Comparison of ENCODE assay signal across 9 cellular contexts in genomic region chr10:29130190-29130673, GRCh38.
DNase-seq lines count a peak whose midpoint lies in the region; ATAC-seq and TF ChIP-seq lines count a peak whose summit lies in the region.
"Had no signal": no experiment of that assay in that cellular context is flagged by ENCODE, and none has a peak within 500 bp of the region (broad histone marks: within the 10 kb centered on the region; RNA-seq: fewer than 3 reads in every experiment).

No MANE protein-coding gene starts in this region.

- no peak overlapping the region for H3K27ac Mint-ChIP-seq in HFFc6

- TF ChIP-seq CTCF in BJ (IDR thresholded peaks at IDR 0.05; ENCODE audit: insufficient read depth, low read depth, low read length) (peak; percentile 72), HFFc6 (IDR thresholded peaks at IDR 0.05) (peak; percentile 86), WERI-Rb-1 (IDR thresholded peaks at IDR 0.05; ENCODE audit: low read depth, low read length) (peak; percentile 19; the same call in 1 of the 2 replicates)

- H3K9me3 ChIP-seq in WERI-Rb-1 (ENCODE audit: severe bottlenecking) = no peaks in the 10 kb centered on the region

- peaks cover 19% of the 10 kb centered on the region for H3K27me3 Mint-ChIP-seq in HFFc6 (ENCODE audit: insufficient read depth)

- POLR2A ChIA-PET in BJ (lab: Charles Lee) = no interaction called here

- CTCF ChIA-PET in BJ (lab: Yijun Ruan, JAX) = interaction anchor here (0.8 to 3.8 kb wide), 16 partner anchors 9 to 502 kb away, joined by 3 to 27 read pairs (median 5); partner anchors contain the start of gene BAMBI

- H3K4me1 Mint-ChIP-seq in HFFc6 (ENCODE audit: low read depth) = peaks cover 25% of the 10 kb centered on the region
- H3K4me1 Mint-ChIP-seq: central memory CD8-positive, alpha-beta T cell had no signal

- no peaks in the 10 kb centered on the region for H3K36me3 Mint-ChIP-seq in HFFc6 (ENCODE audit: low read depth)

- no peak overlapping the region for H3K4me3 ChIP-seq in BJ (ENCODE audit: low read depth, low read length)
- H3K4me3 ChIP-seq in WERI-Rb-1 (ENCODE audit: low read depth, low read length) = no peak overlapping the region

- H3K36me3 ChIP-seq in BJ (ENCODE audit: control insufficient read depth, insufficient read depth, low read length) = no peaks in the 10 kb centered on the region
- H3K36me3 ChIP-seq in WERI-Rb-1 = no peaks in the 10 kb centered on the region

- no peaks in the 10 kb centered on the region for H3K9me3 Mint-ChIP-seq in HFFc6

- peak; percentile 98 for ATAC-seq in left lobe of liver

- H3K27me3 ChIP-seq in BJ (ENCODE audit: control insufficient read depth, insufficient read depth, low read length) (no peaks in the 10 kb centered on the region), WERI-Rb-1 (ENCODE audit: insufficient read depth, low read depth, severe bottlenecking) (no peaks in the 10 kb centered on the region)

- H3K4me3 Mint-ChIP-seq in HFFc6 = no peak overlapping the region
- H3K4me3 Mint-ChIP-seq: central memory CD8-positive, alpha-beta T cell had no signal

- DNase-seq in BJ (ENCODE audit: low read depth) = no peak
- DNase-seq in HFFc6 = peak; percentile 8
- no peak for DNase-seq in WERI-Rb-1
- DNase-seq in left lobe of liver (ENCODE audit: low spot score) = no peak
- no peak for DNase-seq in activated gamma-delta T cell treated with Interleukin-2 at 50 U/mL for 16 hours
- no peak for DNase-seq in NCI-H2107 (lab: John Stamatoyannopoulos, UW)
- no peak for DNase-seq in cortex of kidney (lab: John Stamatoyannopoulos, UW)
- no peak for DNase-seq in NOMO-1 (lab: John Stamatoyannopoulos, UW; ENCODE audit: unreplicated experiment in 2 of 2)

- H3K27ac ChIP-seq in WERI-Rb-1 = no peak overlapping the region

Comparison
In these comparisons a context has a peak if more than half of its experiments do, and no peak if none do; other contexts are left out.
1. CTCF ChIP-seq: peak in every context shown above with its lines; median percentile 86 in HFFc6; 72 in BJ; 19 in WERI-Rb-1.